Comparison of ENCODE assay signal across 18 cellular contexts in the genomic region with DNA sequence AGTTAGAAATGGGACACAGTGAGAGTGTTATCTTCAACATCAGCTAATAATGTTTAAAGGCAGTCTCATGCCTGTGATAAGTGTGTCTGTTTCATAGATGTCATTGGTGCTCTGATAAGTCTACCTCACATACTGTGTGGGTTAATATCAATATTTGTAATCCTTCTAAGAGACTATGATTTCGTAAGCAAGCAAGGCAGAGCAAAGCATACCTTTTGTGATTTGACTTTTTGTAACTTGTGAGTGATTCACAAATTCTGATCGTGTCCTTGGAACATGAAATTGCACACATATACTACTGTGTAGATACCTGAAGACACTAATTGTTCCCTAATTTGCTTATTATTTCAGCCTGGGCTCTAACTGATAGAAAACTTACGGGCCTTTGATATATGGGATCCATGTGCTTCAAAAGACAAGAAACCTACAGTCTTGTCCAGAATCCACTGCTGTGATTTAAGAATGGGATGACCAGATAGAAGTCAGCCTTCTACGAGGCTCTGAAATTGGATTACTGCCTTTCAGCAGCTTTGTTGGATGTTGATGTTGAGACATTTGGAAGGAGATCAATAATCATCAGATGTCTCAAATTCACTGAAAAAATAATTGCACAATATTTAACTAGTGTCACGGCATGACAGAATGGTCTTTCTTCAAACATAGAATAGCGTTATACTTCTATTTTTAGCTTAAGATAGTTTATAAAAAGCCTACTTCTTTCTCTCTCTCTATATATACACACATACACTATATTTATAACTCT.
DNase-seq lines count a peak whose midpoint lies in the region; ATAC-seq, FAIRE-seq and TF ChIP-seq lines count a peak whose summit lies in the region.
"Had no signal": no experiment of that assay in that cellular context is flagged by ENCODE, and none has a peak within 500 bp of the region (broad histone marks: within the 10 kb centered on the region; RNA-seq: fewer than 3 reads in every experiment).

No MANE protein-coding gene starts in this region.

- H3K4me1 ChIP-seq in mammary epithelial cell (ENCODE audit: insufficient read depth, low read length), result peaks cover 36% of the 10 kb centered on the region
- H3K4me1 ChIP-seq in keratinocyte (ENCODE audit: control insufficient read depth, extremely low read depth, insufficient read depth, low read length), result peaks cover 46% of the 10 kb centered on the region
- peaks cover 33% of the 10 kb centered on the region for H3K4me1 ChIP-seq in vagina

- 86% methylated on average over 6 of the region's 6 CpGs for WGBS in mammary epithelial cell (ENCODE audit: low coverage, missing lambda C conversion rate)

- H3K36me3 Mint-ChIP-seq in stimulated activated naive CD8-positive, alpha-beta T cell treated with anti-CD3 and anti-CD28 coated beads, Interleukin-15, Interleukin-2, amounts not matched to agents 100 ng/mL and 50 ng/mL, for 24 hours (ENCODE audit: low read depth), result peaks cover 4% of the 10 kb centered on the region

- no peak for DNase-seq in stimulated activated naive CD8-positive, alpha-beta T cell treated with anti-CD3 and anti-CD28 coated beads, Interleukin-15, amount 100 ng/mL, for 72 hours
- DNase-seq in mammary epithelial cell, result peak; percentile 38
- no peak for DNase-seq in keratinocyte (ENCODE audit: low read depth, low spot score)
- DNase-seq in vagina (ENCODE audit: extremely low spot score in 2 of 2), result no peak
- DNase-seq in MV-4-11 (lab: John Stamatoyannopoulos, UW), result no peak
- DNase-seq in NCI-H1105 treated with DMSO at 0.1 percent for 48 hours (lab: John Stamatoyannopoulos, UW), result no peak
- DNase-seq: activated CD8-positive, alpha-beta memory T cell treated with anti-CD3 and anti-CD28 coated beads for 24 hours; gastrocnemius medialis; KBM-7; NCI-H2029; NCI-H446 treated with DMSO at 0.1 percent for 48 hours; ovary; T-helper 1 cell; WERI-Rb-1 had no signal

- intact Hi-C loops in mammary epithelial cell (cut with micrococcal nuclease), result no loop called here
- intact Hi-C loops in vagina (cut with DNase I), result no loop called here

- H3K4me3 ChIP-seq in mammary epithelial cell (replicated peaks in 1 of 3; ENCODE audit: insufficient read depth in 1 of 3, low read depth in 2 of 3, low read length in 3 of 3) (no peak overlapping the region), keratinocyte (ENCODE audit: control insufficient read depth in 2 of 3, extremely low read depth in 1 of 3, insufficient read depth in 2 of 3, low read depth in 1 of 3, low read length in 3 of 3) (no peak overlapping the region), vagina (no peak overlapping the region)
- H3K4me3 ChIP-seq: gastrocnemius medialis, ovary had no signal

- H3K9ac ChIP-seq in mammary epithelial cell (ENCODE audit: insufficient read depth, low read length), result no peak overlapping the region
- H3K9ac ChIP-seq in keratinocyte (ENCODE audit: control insufficient read depth, extremely low read depth, insufficient read depth, low read length), result peak overlapping the region; percentile 36

- CTCF ChIA-PET in mammary epithelial cell (lab: Charles Lee; ENCODE audit: low non-redundant PET), result no interaction called here

- H3K9me1 ChIP-seq in keratinocyte (ENCODE audit: control insufficient read depth, extremely low read depth, insufficient read depth, low read length), result no peaks in the 10 kb centered on the region

- dilution Hi-C loops in mammary epithelial cell (cut with HindIII; ENCODE audit: low sequenced_read_pairs), result no loop called here
- dilution Hi-C loops in keratinocyte (cut with MboI; ENCODE audit: extremely low pct_ligation_motif_present, low sequenced_read_pairs), result no loop called here

- peaks cover 48% of the 10 kb centered on the region for H3K4me1 Mint-ChIP-seq in stimulated activated naive CD8-positive, alpha-beta T cell treated with anti-CD3 and anti-CD28 coated beads, Interleukin-15, Interleukin-2, amounts not matched to agents 100 ng/mL and 50 ng/mL, for 24 hours (ENCODE audit: low read depth)
- peaks cover 34% of the 10 kb centered on the region for H3K4me1 Mint-ChIP-seq in stimulated activated naive CD8-positive, alpha-beta T cell treated with anti-CD3 and anti-CD28 coated beads, Interleukin-15, amount 100 ng/mL, for 72 hours

- H4K20me1 ChIP-seq in mammary epithelial cell (ENCODE audit: insufficient read depth, low read length), result no peaks in the 10 kb centered on the region
- H4K20me1 ChIP-seq in keratinocyte (ENCODE audit: control insufficient read depth, extremely low read depth, insufficient read depth, low read length), result no peaks in the 10 kb centered on the region

- TF ChIP-seq POLR2A in vagina (IDR thresholded peaks at IDR 0.05), result no peak

- H3K27me3 Mint-ChIP-seq in stimulated activated naive CD8-positive, alpha-beta T cell treated with anti-CD3 and anti-CD28 coated beads, Interleukin-15, Interleukin-2, amounts not matched to agents 100 ng/mL and 50 ng/mL, for 24 hours, result no peaks in the 10 kb centered on the region
- no peaks in the 10 kb centered on the region for H3K27me3 Mint-ChIP-seq in stimulated activated naive CD8-positive, alpha-beta T cell treated with anti-CD3 and anti-CD28 coated beads, Interleukin-15, amount 100 ng/mL, for 72 hours

- no TSS peak for BruUV-seq in mammary epithelial cell (replicated peaks; lab: Mats Ljungman, UMichigan)

- H3K9me3 ChIP-seq in mammary epithelial cell (replicated peaks; ENCODE audit: insufficient read depth, low read length), result no peaks in the 10 kb centered on the region
- H3K9me3 ChIP-seq in keratinocyte (ENCODE audit: control insufficient read depth, low read depth, low read length), result no peaks in the 10 kb centered on the region
- H3K9me3 ChIP-seq in vagina, result no peaks in the 10 kb centered on the region
- H3K9me3 ChIP-seq: gastrocnemius medialis, ovary had no signal

- ATAC-seq in stimulated activated naive CD8-positive, alpha-beta T cell treated with anti-CD3 and anti-CD28 coated beads, Interleukin-15, amount 100 ng/mL, for 72 hours, result no peak
- ATAC-seq in HG02571 (IDR thresholded peaks at IDR 0.05; ENCODE audit: unreplicated experiment), result no peak
- ATAC-seq: gastrocnemius medialis, sciatic nerve had no signal

- H3K27ac Mint-ChIP-seq in stimulated activated naive CD8-positive, alpha-beta T cell treated with anti-CD3 and anti-CD28 coated beads, Interleukin-15, Interleukin-2, amounts not matched to agents 100 ng/mL and 50 ng/mL, for 24 hours, result peak overlapping the region; percentile 45
- H3K27ac Mint-ChIP-seq in stimulated activated naive CD8-positive, alpha-beta T cell treated with anti-CD3 and anti-CD28 coated beads, Interleukin-15, amount 100 ng/mL, for 72 hours, result peak overlapping the region in 1 of 2 donors; percentile 54

- no peak overlapping the region for H3K4me2 ChIP-seq in mammary epithelial cell (ENCODE audit: insufficient read depth, low read depth, low read length)
- peak overlapping the region; percentile 4 for H3K4me2 ChIP-seq in keratinocyte (ENCODE audit: control insufficient read depth, extremely low read depth, insufficient read depth, low read depth, low read length)

- TF ChIP-seq CTCF in mammary epithelial cell (conservative IDR thresholded peaks at IDR 0.05 in 1 of 2, IDR thresholded peaks at IDR 0.05 in 1 of 2; ENCODE audit: extremely low read depth in 1 of 2, insufficient read depth in 1 of 2, low read depth in 1 of 2, low read length in 2 of 2), result no peak
- TF ChIP-seq CTCF in keratinocyte (optimal IDR thresholded peaks at IDR 0.05 in 1 of 3, IDR thresholded peaks at IDR 0.05 in 1 of 3, conservative IDR thresholded peaks at IDR 0.05 in 1 of 3; ENCODE audit: extremely low read depth in 1 of 3, insufficient read depth in 2 of 3, low read length in 3 of 3), result no peak
- TF ChIP-seq CTCF in vagina (IDR thresholded peaks at IDR 0.05), result no peak

- H3K27ac ChIP-seq in mammary epithelial cell (ENCODE audit: insufficient read depth, low read depth, low read length), result peak overlapping the region; percentile 18
- H3K27ac ChIP-seq in keratinocyte (ENCODE audit: control insufficient read depth, insufficient read depth, low read length), result peak overlapping the region; percentile 73
- peak overlapping the region; percentile 31 for H3K27ac ChIP-seq in vagina
- H3K27ac ChIP-seq: gastrocnemius medialis, HL-60, ovary, WERI-Rb-1 had no signal

- H3K4me3 Mint-ChIP-seq in stimulated activated naive CD8-positive, alpha-beta T cell treated with anti-CD3 and anti-CD28 coated beads, Interleukin-15, Interleukin-2, amounts not matched to agents 100 ng/mL and 50 ng/mL, for 24 hours, result no peak overlapping the region
- H3K4me3 Mint-ChIP-seq in stimulated activated naive CD8-positive, alpha-beta T cell treated with anti-CD3 and anti-CD28 coated beads, Interleukin-15, amount 100 ng/mL, for 72 hours, result no peak overlapping the region

- H3K27me3 ChIP-seq in mammary epithelial cell (ENCODE audit: insufficient read depth, low read length) (no peaks in the 10 kb centered on the region), keratinocyte (ENCODE audit: control insufficient read depth, extremely low read depth, insufficient read depth, low read length) (no peaks in the 10 kb centered on the region), vagina (no peaks in the 10 kb centered on the region)
- H3K27me3 ChIP-seq: gastrocnemius medialis, ovary had no signal

- FAIRE-seq in keratinocyte (lab: Jason Lieb, UNC), result peak; percentile 52

- in situ Hi-C loops in mammary epithelial cell (cut with MboI; ENCODE audit: low sequenced_read_pairs in 2 of 2), result no loop called here

- H3K9me3 Mint-ChIP-seq in stimulated activated naive CD8-positive, alpha-beta T cell treated with anti-CD3 and anti-CD28 coated beads, Interleukin-15, Interleukin-2, amounts not matched to agents 100 ng/mL and 50 ng/mL, for 24 hours, result no peaks in the 10 kb centered on the region
- H3K9me3 Mint-ChIP-seq in stimulated activated naive CD8-positive, alpha-beta T cell treated with anti-CD3 and anti-CD28 coated beads, Interleukin-15, amount 100 ng/mL, for 72 hours, result no peaks in the 10 kb centered on the region

- no peaks in the 10 kb centered on the region for H3K79me2 ChIP-seq in mammary epithelial cell (ENCODE audit: insufficient read depth, low read length)
- H3K79me2 ChIP-seq in keratinocyte (ENCODE audit: control insufficient read depth, insufficient read depth, low read length), result no peaks in the 10 kb centered on the region

- H2AFZ ChIP-seq in mammary epithelial cell (ENCODE audit: low read depth, low read length), result no peak overlapping the region
- H2AFZ ChIP-seq in keratinocyte (ENCODE audit: control insufficient read depth, low read length), result no peak overlapping the region

- H3K36me3 ChIP-seq in mammary epithelial cell (ENCODE audit: insufficient read depth, low read length), result no peaks in the 10 kb centered on the region
- no peaks in the 10 kb centered on the region for H3K36me3 ChIP-seq in keratinocyte (ENCODE audit: control insufficient read depth in 2 of 2, extremely low read depth in 1 of 2, insufficient read depth in 2 of 2, low read length in 2 of 2)
- no peaks in the 10 kb centered on the region for H3K36me3 ChIP-seq in vagina
- H3K36me3 ChIP-seq: gastrocnemius medialis, ovary, WERI-Rb-1 had no signal

Comparison
In these comparisons a context has a peak if more than half of its experiments do, and no peak if none do; other contexts are left out.
1. H3K27ac ChIP-seq: peak in every context shown above with its lines; median percentile 73 in keratinocyte; 31 in vagina; 18 in mammary epithelial cell.